In the genomic region with DNA sequence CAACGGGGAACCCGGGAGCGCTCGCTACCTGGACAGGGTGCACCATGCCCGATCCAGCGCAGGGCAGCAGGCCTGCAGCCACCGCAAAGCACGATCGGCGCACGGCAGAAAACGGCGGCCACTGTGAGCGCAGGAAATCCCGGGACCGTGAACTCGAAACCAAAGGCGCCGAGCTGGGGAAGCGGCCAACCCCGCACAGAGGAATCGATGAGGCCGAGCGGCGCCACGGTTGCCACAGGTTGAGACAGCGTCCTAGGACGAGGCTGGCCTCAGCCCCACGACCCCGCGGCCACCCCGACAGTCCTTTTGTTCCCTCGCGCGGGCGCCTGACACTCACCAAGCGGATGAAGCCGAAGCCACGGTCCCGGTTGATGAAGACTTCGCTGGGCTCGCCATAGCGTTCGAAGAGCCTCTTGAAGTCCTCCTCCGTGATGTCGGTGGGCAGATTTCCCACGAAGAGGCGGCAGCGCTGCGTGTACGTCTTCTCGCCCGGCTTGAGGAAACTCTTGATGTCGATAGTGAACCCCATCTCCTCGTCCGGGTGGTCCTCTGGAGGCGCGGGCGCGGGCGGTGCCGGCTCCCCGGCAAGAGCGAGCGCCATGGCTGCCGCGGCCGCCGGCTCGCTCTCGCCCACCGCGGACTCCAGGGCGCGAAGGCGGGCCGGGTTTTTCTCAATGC, we compare ENCODE assay signal across 8 cellular contexts. TPM values are rescaled to one million over a fixed set of nuclear protein-coding genes. Genes with fewer than 3 reads are reported as not detected.
DNase-seq lines count a peak whose midpoint lies in the region; ATAC-seq and TF ChIP-seq lines count a peak whose summit lies in the region.

No MANE protein-coding gene starts in this region.

- H3K27ac ChIP-seq in IMR-90 (ENCODE audit: insufficient read depth, low read length), result peak overlapping the region; percentile 91
- H3K27ac ChIP-seq in breast epithelium, result peak overlapping the region; percentile 96 to 98

- TF ChIP-seq CTCF in Calu3 (IDR thresholded peaks at IDR 0.05; ENCODE audit: unreplicated experiment), result no peak
- TF ChIP-seq CTCF in IMR-90 (conservative IDR thresholded peaks at IDR 0.05; ENCODE audit: low read depth, low read length), result no peak
- no peak for TF ChIP-seq CTCF in WI38 (IDR thresholded peaks at IDR 0.05; ENCODE audit: low read depth, low read length)
- TF ChIP-seq CTCF in breast epithelium (IDR thresholded peaks at IDR 0.05), result no peak

- H2AFZ ChIP-seq in IMR-90 (replicated peaks; ENCODE audit: low read length, poor library complexity), result peak overlapping the region; percentile 89

- H3K9me3 ChIP-seq in IMR-90 (ENCODE audit: control insufficient read depth, insufficient read depth, low read length), result no peaks in the 10 kb centered on the region
- H3K9me3 ChIP-seq in breast epithelium, result no peaks in the 10 kb centered on the region

- no peak overlapping the region; the same call in 2 of the 3 replicates for H2BK15ac ChIP-seq in IMR-90 (ENCODE audit: low read depth, low read length)

- peak overlapping the region; percentile 82 for H2BK5ac ChIP-seq in IMR-90 (ENCODE audit: low read depth, low read length, poor library complexity, severe bottlenecking)

- H3K27me3 ChIP-seq in IMR-90 (ENCODE audit: control insufficient read depth, insufficient read depth, low read length) (no peaks in the 10 kb centered on the region), breast epithelium (no peaks in the 10 kb centered on the region)

- intact Hi-C loops in Calu3 (cut with micrococcal nuclease; ENCODE audit: unreplicated experiment), result loop anchor here (5.0 kb wide), 1 partner anchor 80 kb away; a partner anchor contains a TSS
- intact Hi-C loops in IMR-90 (cut with micrococcal nuclease), result loop anchor here (2.0 to 5.0 kb wide), 2 partner anchors 80 to 177 kb away; a partner anchor contains a TSS
- intact Hi-C loops in breast epithelium (cut with DNase I; ENCODE audit: low total_unique reads), result loop anchor here (10.0 kb wide), 1 partner anchor 267 kb away; no protein-coding TSS in a partner anchor

- H4K20me1 ChIP-seq in IMR-90 (ENCODE audit: insufficient read depth, low read length), result peaks cover 11% of the 10 kb centered on the region

- peaks cover 19% of the 10 kb centered on the region for H3K36me3 Mint-ChIP-seq in Calu3 (ENCODE audit: insufficient read depth, unreplicated experiment)

- H2BK120ac ChIP-seq in IMR-90 (ENCODE audit: low read depth, low read length), result peak overlapping the region; percentile 49; the same call in 1 of the 2 replicates

- DNase-seq in Calu3 (peak; percentile 15), IMR-90 (peak; percentile 45), breast epithelium (ENCODE audit: low spot score in 2 of 2) (peak; percentile 24 to 67), inferior parietal cortex (ENCODE audit: extremely low spot score) (peak; percentile 38), smooth muscle cell of the brain vasculature (ENCODE audit: low read depth, low spot score) (peak; percentile 17), SKM-1 treated with dmso at 0.1 percent for 144 hours (lab: John Stamatoyannopoulos, UW; ENCODE audit: unreplicated experiment) (no peak)

- ATAC-seq in GM21447 (IDR thresholded peaks at IDR 0.05; ENCODE audit: unreplicated experiment), result peak; percentile 43
- peak; percentile 68 for ATAC-seq in IMR-90 (ENCODE audit: low read depth)

- peak overlapping the region; percentile 62 for H3K18ac ChIP-seq in IMR-90 (ENCODE audit: low read depth, low read length)

- WGBS in IMR-90 (ENCODE audit: extremely low coverage in 2 of 2, insufficient read length in 1 of 2), 2 experiments, result 1% methylated on average over 63 of the region's 77 CpGs; no CpG with 5 or more reads in 1 of the 2 experiments

- peak overlapping the region; percentile 95 for H3K27ac Mint-ChIP-seq in Calu3 (ENCODE audit: unreplicated experiment)

- no peak for TF ChIP-seq RAD21 in IMR-90 (IDR thresholded peaks at IDR 0.05; ENCODE audit: low read length)

- dilution Hi-C loops in IMR-90 (cut with HindIII; ENCODE audit: low sequenced_read_pairs, unreplicated experiment), result no loop called here

- no peaks in the 10 kb centered on the region for H3K27me3 Mint-ChIP-seq in Calu3 (ENCODE audit: unreplicated experiment)

- CTCF ChIA-PET in Calu3 (lab: Charles Lee), result no interaction called here
- CTCF ChIA-PET in IMR-90 (lab: Yijun Ruan, JAX), result no interaction called here

- no peaks in the 10 kb centered on the region for H3K4me1 Mint-ChIP-seq in Calu3 (ENCODE audit: low read depth, unreplicated experiment)

- H3K4me3 Mint-ChIP-seq in Calu3 (ENCODE audit: low read depth, unreplicated experiment), result peak overlapping the region; percentile 79

- H2AK9ac ChIP-seq in IMR-90 (replicated peaks; ENCODE audit: low read depth, low read length, poor library complexity), result peak overlapping the region; percentile 94

- peak overlapping the region; percentile 100 for H3K4me2 ChIP-seq in IMR-90 (ENCODE audit: low read depth, low read length)

- POLR2A ChIA-PET in IMR-90 (lab: Charles Lee; ENCODE audit: unreplicated experiment), result no interaction called here

- H2AK5ac ChIP-seq in IMR-90 (ENCODE audit: low read depth, low read length), result peak overlapping the region; percentile 72

- H3K4me1 ChIP-seq in IMR-90 (ENCODE audit: control insufficient read depth, insufficient read depth, low read length) (no peaks in the 10 kb centered on the region), breast epithelium (no peaks in the 10 kb centered on the region)

- H3K79me1 ChIP-seq in IMR-90 (ENCODE audit: low read depth in 1 of 2, low read length in 2 of 2), result peaks cover 0 to 5% of the 10 kb centered on the region in 2 experiments; a peak in 2 of 4 replicates

- BruUV-seq in Calu3 (replicated peaks; lab: Mats Ljungman, UMichigan), result TSS peak; percentile 91
- TSS peak; percentile 99 for BruUV-seq in IMR-90 (replicated peaks; lab: Mats Ljungman, UMichigan)

- H4K8ac ChIP-seq in IMR-90 (ENCODE audit: low read depth in 2 of 2, low read length in 2 of 2), result peak overlapping the region; percentile 82 to 84; a peak in 3 of 4 replicates

- H3K9me3 Mint-ChIP-seq in Calu3 (ENCODE audit: low read depth, unreplicated experiment), result no peaks in the 10 kb centered on the region

- H3K4me3 ChIP-seq in IMR-90 (ENCODE audit: insufficient read depth, low read depth, low read length), result peak overlapping the region; percentile 80
- H3K4me3 ChIP-seq in WI38 (ENCODE audit: low read depth, low read length), result peak overlapping the region; percentile 93
- peak overlapping the region; percentile 93 to 98 (median 95) for H3K4me3 ChIP-seq in breast epithelium

- H4K5ac ChIP-seq in IMR-90 (ENCODE audit: low read depth, low read length), result peak overlapping the region; percentile 52

- peak overlapping the region; percentile 94 for H3K9ac ChIP-seq in IMR-90 (ENCODE audit: low read depth, low read length)

- in situ Hi-C loops in IMR-90 (cut with MboI; ENCODE audit: low sequenced_read_pairs), result no loop called here

- peak overlapping the region; percentile 92 for H3K14ac ChIP-seq in IMR-90 (replicated peaks; ENCODE audit: low read depth, low read length)

- no peak overlapping the region for H2BK20ac ChIP-seq in IMR-90 (ENCODE audit: low read depth, low read length)

- no peaks in the 10 kb centered on the region; the same call in 1 of the 2 replicates for H3K36me3 ChIP-seq in IMR-90 (ENCODE audit: control insufficient read depth, insufficient read depth, low read length)
- no peaks in the 10 kb centered on the region for H3K36me3 ChIP-seq in breast epithelium

- no peaks in the 10 kb centered on the region for H3K9me1 ChIP-seq in IMR-90 (ENCODE audit: insufficient read depth, low read length)

- H3K4ac ChIP-seq in IMR-90 (ENCODE audit: low read depth, low read length), result peak overlapping the region; percentile 78

- TF ChIP-seq POLR2A in IMR-90 (IDR thresholded peaks at IDR 0.05; ENCODE audit: low read depth, low read length) (no peak), breast epithelium (IDR thresholded peaks at IDR 0.05) (no peak)

- H4K91ac ChIP-seq in IMR-90 (ENCODE audit: insufficient read depth, low read depth, low read length), result peak overlapping the region; percentile 81

- peak overlapping the region; percentile 93 for H3K56ac ChIP-seq in IMR-90 (ENCODE audit: extremely low read depth, insufficient read depth, low read length)

- peak overlapping the region; percentile 98 for H3K23ac ChIP-seq in IMR-90 (ENCODE audit: low read depth, low read length)

TF ChIP-seq in IMR-90, 13 proteins besides CTCF, POLR2A, EP300 and RAD21:
- TF ChIP-seq MXI1 (IDR thresholded peaks at IDR 0.05; ENCODE audit: borderline replicate concordance, low read depth, low read length) (peak; percentile 23; the same call in 1 of the 2 replicates), CEBPB (IDR thresholded peaks at IDR 0.05; ENCODE audit: low read depth, low read length) (no peak)

RNA-seq across cellular contexts. Expression of a gene that starts 0.6 kb away (rescaled TPM):
- total RNA-seq in Calu3 (2022) (60.7 and 62.3 TPM in 2 replicates), IMR-90 (2012; rRNA removed) (39.8 and 41.7 TPM in 2 replicates), breast epithelium (100 to 1,000 TPM in 2 of 3 donors, 10 to 100 TPM in 1; 66.7 to 143 (median 118) TPM)
- polyA plus RNA-seq in IMR-90 (2012; rRNA removed), result 37.8 and 38.3 TPM in 2 replicates
- 23.1 and 33.6 TPM in 2 replicates for polyA plus RNA-seq in IMR-90 (2012; cell fraction: cytosol; rRNA removed)
- 21.3 and 44.2 TPM in 2 replicates for polyA plus RNA-seq in IMR-90 (2012; cell fraction: nucleus; rRNA removed; ENCODE audit: low replicate concordance)
